In genomic region chr17:61139219-61139618, GRCh38 we compare ENCODE assay signal across 8 cellular contexts.
DNase-seq lines count a peak whose midpoint lies in the region; ATAC-seq lines count a peak whose summit lies in the region.

No MANE protein-coding gene starts in this region.

- H3K27ac ChIP-seq in ACC112 (ENCODE audit: low read depth, low read length): no peak overlapping the region

- H3K79me2 ChIP-seq in ACC112 (ENCODE audit: control insufficient read depth, insufficient read depth, low read length, unreplicated experiment): no peaks in the 10 kb centered on the region

- ATAC-seq in GM19372 (IDR thresholded peaks at IDR 0.05; ENCODE audit: low read depth, unreplicated experiment) (peak; percentile 92), HG03460 (IDR thresholded peaks at IDR 0.05; ENCODE audit: unreplicated experiment) (peak; percentile 93)

- no peaks in the 10 kb centered on the region for H3K36me3 ChIP-seq in ACC112 (ENCODE audit: insufficient read depth, low read length)

- H2AFZ ChIP-seq in ACC112 (ENCODE audit: low read length, unreplicated experiment): peak overlapping the region; percentile 34

- peak; percentile 23 for DNase-seq in T-helper 22 cell (ENCODE audit: low read depth)
- peak; percentile 77 for DNase-seq in central memory CD4-positive, alpha-beta T cell
- DNase-seq in stimulated activated CD4-positive, alpha-beta T cell treated with anti-CD3 and anti-CD28 coated beads, Interleukin-12 subunit alpha, Interleukin-12 subunit beta, amount 100 ng/mL, for 4 hours: peak; percentile 10
- DNase-seq in NCI-H524 (lab: John Stamatoyannopoulos, UW): no peak
- no peak for DNase-seq in NCI-H1694 treated with DMSO at 0.1 percent for 48 hours (lab: John Stamatoyannopoulos, UW)

- H3K4me3 ChIP-seq in ACC112 (ENCODE audit: low read depth, low read length): no peak overlapping the region

- peaks cover 14% of the 10 kb centered on the region for H3K4me1 ChIP-seq in ACC112 (ENCODE audit: control insufficient read depth, insufficient read depth, low read length, unreplicated experiment)

- H3K27me3 ChIP-seq in ACC112 (ENCODE audit: insufficient read depth, low read length): no peaks in the 10 kb centered on the region

Comparison
In these comparisons a context has a peak if more than half of its experiments do, and no peak if none do; other contexts are left out.
1. DNase-seq: peak in T-helper 22 cell (single experiment), central memory CD4-positive, alpha-beta T cell (single experiment) and stimulated activated CD4-positive, alpha-beta T cell treated with anti-CD3 and anti-CD28 coated beads, Interleukin-12 subunit alpha, Interleukin-12 subunit beta, amount 100 ng/mL, for 4 hours (single experiment); none in NCI-H524 (0 of 2) and NCI-H1694 treated with DMSO at 0.1 percent for 48 hours (single experiment).